ENCODE assay signal across 2 cellular contexts in the genomic region with DNA sequence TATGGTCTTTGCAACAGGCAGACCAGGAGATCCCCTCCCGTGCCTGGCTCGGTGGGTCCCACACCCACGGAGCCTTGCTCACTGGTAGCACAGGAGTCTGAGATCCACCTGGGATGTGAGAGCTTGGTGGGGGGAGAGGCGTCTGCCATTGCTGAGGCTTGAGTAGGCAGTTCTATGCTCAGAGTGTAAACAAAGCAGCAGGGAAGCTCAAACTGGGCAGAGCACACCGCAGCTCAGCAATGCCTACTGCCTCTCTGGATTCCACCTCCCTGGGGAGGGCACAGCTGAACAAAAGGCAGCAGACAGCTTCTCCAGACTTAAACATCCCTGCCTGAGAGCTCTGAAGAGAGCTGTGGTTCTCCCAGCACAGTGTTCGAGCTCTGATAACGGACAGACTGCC.
TF ChIP-seq lines count a peak whose summit lies in the region.

No MANE protein-coding gene starts in this region.

TF ChIP-seq in GM23338, 12 proteins besides CTCF, POLR2A, EP300 and RAD21:
- TF ChIP-seq, protein P1, sequence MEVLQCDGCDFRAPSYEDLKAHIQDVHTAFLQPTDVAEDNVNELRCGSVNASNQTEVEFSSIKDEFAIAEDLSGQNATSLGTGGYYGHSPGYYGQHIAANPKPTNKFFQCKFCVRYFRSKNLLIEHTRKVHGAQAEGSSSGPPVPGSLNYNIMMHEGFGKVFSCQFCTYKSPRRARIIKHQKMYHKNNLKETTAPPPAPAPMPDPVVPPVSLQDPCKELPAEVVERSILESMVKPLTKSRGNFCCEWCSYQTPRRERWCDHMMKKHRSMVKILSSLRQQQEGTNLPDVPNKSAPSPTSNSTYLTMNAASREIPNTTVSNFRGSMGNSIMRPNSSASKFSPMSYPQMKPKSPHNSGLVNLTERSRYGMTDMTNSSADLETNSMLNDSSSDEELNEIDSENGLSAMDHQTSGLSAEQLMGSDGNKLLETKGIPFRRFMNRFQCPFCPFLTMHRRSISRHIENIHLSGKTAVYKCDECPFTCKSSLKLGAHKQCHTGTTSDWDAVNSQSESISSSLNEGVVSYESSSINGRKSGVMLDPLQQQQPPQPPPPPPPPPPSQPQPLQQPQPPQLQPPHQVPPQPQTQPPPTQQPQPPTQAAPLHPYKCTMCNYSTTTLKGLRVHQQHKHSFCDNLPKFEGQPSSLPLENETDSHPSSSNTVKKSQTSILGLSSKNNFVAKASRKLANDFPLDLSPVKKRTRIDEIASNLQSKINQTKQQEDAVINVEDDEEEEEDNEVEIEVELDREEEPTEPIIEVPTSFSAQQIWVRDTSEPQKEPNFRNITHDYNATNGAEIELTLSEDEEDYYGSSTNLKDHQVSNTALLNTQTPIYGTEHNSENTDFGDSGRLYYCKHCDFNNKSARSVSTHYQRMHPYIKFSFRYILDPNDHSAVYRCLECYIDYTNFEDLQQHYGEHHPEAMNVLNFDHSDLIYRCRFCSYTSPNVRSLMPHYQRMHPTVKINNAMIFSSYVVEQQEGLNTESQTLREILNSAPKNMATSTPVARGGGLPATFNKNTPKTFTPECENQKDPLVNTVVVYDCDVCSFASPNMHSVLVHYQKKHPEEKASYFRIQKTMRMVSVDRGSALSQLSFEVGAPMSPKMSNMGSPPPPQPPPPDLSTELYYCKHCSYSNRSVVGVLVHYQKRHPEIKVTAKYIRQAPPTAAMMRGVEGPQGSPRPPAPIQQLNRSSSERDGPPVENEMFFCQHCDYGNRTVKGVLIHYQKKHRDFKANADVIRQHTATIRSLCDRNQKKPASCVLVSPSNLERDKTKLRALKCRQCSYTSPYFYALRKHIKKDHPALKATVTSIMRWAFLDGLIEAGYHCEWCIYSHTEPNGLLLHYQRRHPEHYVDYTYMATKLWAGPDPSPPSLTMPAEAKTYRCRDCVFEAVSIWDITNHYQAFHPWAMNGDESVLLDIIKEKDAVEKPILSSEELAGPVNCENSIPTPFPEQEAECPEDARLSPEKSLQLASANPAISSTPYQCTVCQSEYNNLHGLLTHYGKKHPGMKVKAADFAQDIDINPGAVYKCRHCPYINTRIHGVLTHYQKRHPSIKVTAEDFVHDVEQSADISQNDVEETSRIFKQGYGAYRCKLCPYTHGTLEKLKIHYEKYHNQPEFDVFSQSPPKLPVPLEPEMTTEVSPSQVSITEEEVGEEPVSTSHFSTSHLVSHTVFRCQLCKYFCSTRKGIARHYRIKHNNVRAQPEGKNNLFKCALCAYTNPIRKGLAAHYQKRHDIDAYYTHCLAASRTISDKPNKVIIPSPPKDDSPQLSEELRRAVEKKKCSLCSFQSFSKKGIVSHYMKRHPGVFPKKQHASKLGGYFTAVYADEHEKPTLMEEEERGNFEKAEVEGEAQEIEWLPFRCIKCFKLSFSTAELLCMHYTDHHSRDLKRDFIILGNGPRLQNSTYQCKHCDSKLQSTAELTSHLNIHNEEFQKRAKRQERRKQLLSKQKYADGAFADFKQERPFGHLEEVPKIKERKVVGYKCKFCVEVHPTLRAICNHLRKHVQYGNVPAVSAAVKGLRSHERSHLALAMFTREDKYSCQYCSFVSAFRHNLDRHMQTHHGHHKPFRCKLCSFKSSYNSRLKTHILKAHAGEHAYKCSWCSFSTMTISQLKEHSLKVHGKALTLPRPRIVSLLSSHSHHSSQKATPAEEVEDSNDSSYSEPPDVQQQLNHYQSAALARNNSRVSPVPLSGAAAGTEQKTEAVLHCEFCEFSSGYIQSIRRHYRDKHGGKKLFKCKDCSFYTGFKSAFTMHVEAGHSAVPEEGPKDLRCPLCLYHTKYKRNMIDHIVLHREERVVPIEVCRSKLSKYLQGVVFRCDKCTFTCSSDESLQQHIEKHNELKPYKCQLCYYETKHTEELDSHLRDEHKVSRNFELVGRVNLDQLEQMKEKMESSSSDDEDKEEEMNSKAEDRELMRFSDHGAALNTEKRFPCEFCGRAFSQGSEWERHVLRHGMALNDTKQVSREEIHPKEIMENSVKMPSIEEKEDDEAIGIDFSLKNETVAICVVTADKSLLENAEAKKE (CRISPR knock-in tag; IDR thresholded peaks at IDR 0.05) = no peak
- TF ChIP-seq REST (IDR thresholded peaks at IDR 0.05; ENCODE audit: unreplicated experiment) = no peak
- no peak for TF ChIP-seq POLR2AphosphoS5 (IDR thresholded peaks at IDR 0.05; ENCODE audit: low read depth)
- TF ChIP-seq ZNF331 (CRISPR knock-in tag; IDR thresholded peaks at IDR 0.05; ENCODE audit: low read depth) = no peak
- TF ChIP-seq, protein P2, sequence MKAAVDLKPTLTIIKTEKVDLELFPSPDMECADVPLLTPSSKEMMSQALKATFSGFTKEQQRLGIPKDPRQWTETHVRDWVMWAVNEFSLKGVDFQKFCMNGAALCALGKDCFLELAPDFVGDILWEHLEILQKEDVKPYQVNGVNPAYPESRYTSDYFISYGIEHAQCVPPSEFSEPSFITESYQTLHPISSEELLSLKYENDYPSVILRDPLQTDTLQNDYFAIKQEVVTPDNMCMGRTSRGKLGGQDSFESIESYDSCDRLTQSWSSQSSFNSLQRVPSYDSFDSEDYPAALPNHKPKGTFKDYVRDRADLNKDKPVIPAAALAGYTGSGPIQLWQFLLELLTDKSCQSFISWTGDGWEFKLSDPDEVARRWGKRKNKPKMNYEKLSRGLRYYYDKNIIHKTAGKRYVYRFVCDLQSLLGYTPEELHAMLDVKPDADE (IDR thresholded peaks at IDR 0.05) = no peak

TF ChIP-seq in GM12891, 5 proteins besides CTCF, POLR2A, EP300 and RAD21 (continued from another document):
- no peak for TF ChIP-seq SPI1 (IDR thresholded peaks at IDR 0.05; ENCODE audit: low read depth, low read length)
- no peak for TF ChIP-seq TAF1 (IDR thresholded peaks at IDR 0.05; ENCODE audit: low read depth, low read length)
TF ChIP-seq in GM12891: peak in this region for 0.
